ENCODE assay signal across 9 cellular contexts in the genomic region with DNA sequence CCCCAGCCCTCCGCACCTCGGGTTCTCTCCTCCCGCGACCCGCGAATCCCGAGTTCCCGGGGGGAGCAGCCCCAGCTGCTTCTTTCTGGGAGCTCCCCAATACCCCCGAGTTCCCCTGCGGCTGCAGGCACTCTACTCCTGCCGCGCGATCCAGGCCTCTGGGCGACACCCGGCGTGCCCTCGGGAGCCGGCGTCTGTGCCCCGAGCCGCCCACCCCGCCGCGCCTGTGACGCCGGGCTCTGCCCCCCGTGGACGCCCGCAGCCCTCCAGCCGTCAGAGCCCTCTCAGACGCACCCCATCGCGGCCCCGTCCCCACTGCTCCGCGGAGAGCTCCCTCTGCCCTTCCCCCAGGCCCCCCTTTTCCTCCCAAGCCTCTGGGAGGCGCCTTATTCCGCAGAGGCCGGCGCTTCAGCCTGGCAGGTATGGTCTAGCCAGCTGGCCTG. TPM values are rescaled to one million over a fixed set of nuclear protein-coding genes. Genes with fewer than 3 reads are reported as not detected.
DNase-seq lines count a peak whose midpoint lies in the region; ATAC-seq and TF ChIP-seq lines count a peak whose summit lies in the region.
"Had no signal": no experiment of that assay in that cellular context is flagged by ENCODE, and none has a peak within 500 bp of the region (broad histone marks: within the 10 kb centered on the region; RNA-seq: fewer than 3 reads in every experiment).

No MANE protein-coding gene starts in this region.

- ATAC-seq in DND-41 (ENCODE audit: insufficient read depth, low read depth) (peak; percentile 64), HCT116 (peak; percentile 64), omental fat pad (ENCODE audit: low FRiP score) (peak; percentile 41)

- H3K4me1 Mint-ChIP-seq in T-helper 1 cell treated with Interleukin-12 subunit alpha and Interleukin-12 subunit beta and Interleukin-4 antibody, amounts not matched to agents 30 μg/mL and 1 μg/mL, for 36 hours (ENCODE audit: low read depth): peaks cover 17% of the 10 kb centered on the region

- no CpG with 5 or more reads among the region's 40 CpGs for WGBS in esophagus squamous epithelium, 2 donors

- H3K27ac ChIP-seq in DND-41 (ENCODE audit: low read length): no peak overlapping the region
- peak overlapping the region; percentile 14; the same call in 1 of the 2 replicates for H3K27ac ChIP-seq in HCT116 (ENCODE audit: low read depth, low read length)
- peak overlapping the region in 2 of 4 donors; percentile 5 to 18 for H3K27ac ChIP-seq in esophagus squamous epithelium

- H3K36me3 Mint-ChIP-seq in T-helper 1 cell treated with Interleukin-12 subunit alpha and Interleukin-12 subunit beta and Interleukin-4 antibody, amounts not matched to agents 30 μg/mL and 1 μg/mL, for 36 hours (ENCODE audit: low read depth): no peaks in the 10 kb centered on the region

- H3K9me3 ChIP-seq in DND-41 (ENCODE audit: insufficient read depth, low read length, severe bottlenecking) (no peaks in the 10 kb centered on the region), HCT116 (ENCODE audit: control insufficient read depth in 1 of 2, insufficient read depth in 1 of 2, low read depth in 1 of 2, low read length in 2 of 2) (no peaks in the 10 kb centered on the region), esophagus squamous epithelium (no peaks in the 10 kb centered on the region)

- H4K20me1 ChIP-seq in DND-41 (ENCODE audit: insufficient read depth, low read length) (no peaks in the 10 kb centered on the region), HCT116 (ENCODE audit: insufficient read depth) (no peaks in the 10 kb centered on the region)

- peak overlapping the region; percentile 82 for H2AFZ ChIP-seq in DND-41 (ENCODE audit: low read depth, low read length)
- no peak overlapping the region for H2AFZ ChIP-seq in HCT116 (ENCODE audit: low read depth, low read length, poor library complexity, severe bottlenecking)

- H3K4me1 ChIP-seq in DND-41 (ENCODE audit: insufficient read depth, low read length): peaks cover 26% of the 10 kb centered on the region
- H3K4me1 ChIP-seq in HCT116 (ENCODE audit: control insufficient read depth in 1 of 2, insufficient read depth in 2 of 2, low read length in 2 of 2): peaks cover 17 to 38% of the 10 kb centered on the region in 2 experiments; a peak in 3 of 4 replicates
- peaks cover 7 to 26% (median 11%) of the 10 kb centered on the region in 3 donors for H3K4me1 ChIP-seq in esophagus squamous epithelium

- POLR2A ChIA-PET in HCT116 (lab: Charles Lee): no interaction called here

- H3K4me2 ChIP-seq in DND-41 (ENCODE audit: insufficient read depth, low read length) (peak overlapping the region; percentile 98), HCT116 (ENCODE audit: low read length) (peak overlapping the region; percentile 93)

- H3K79me2 ChIP-seq in DND-41 (ENCODE audit: insufficient read depth, low read length) (no peaks in the 10 kb centered on the region), HCT116 (ENCODE audit: insufficient read depth, low read length) (0 out of 2 replicates have a peak, but pooled peaks cover 4% of the 10 kb centered on the region)

- no TSS peak for BruUV-seq in HCT116 (replicated peaks; lab: Mats Ljungman, UMichigan)

- TF ChIP-seq CTCF in DND-41 (IDR thresholded peaks at IDR 0.05; ENCODE audit: borderline replicate concordance, extremely low read depth, low read length, poor library complexity, severe bottlenecking): no peak
- TF ChIP-seq CTCF in HCT116 (IDR thresholded peaks at IDR 0.05 in 2 of 3, conservative IDR thresholded peaks at IDR 0.05 in 1 of 3; ENCODE audit: borderline replicate concordance in 1 of 3, insufficient read depth in 1 of 3, low read depth in 2 of 3, low read length in 2 of 3): peak; percentile 14 to 27 (median 26); a peak in 3 of 6 replicates
- TF ChIP-seq CTCF in esophagus squamous epithelium (IDR thresholded peaks at IDR 0.05): no peak
- no peak for TF ChIP-seq CTCF in omental fat pad (IDR thresholded peaks at IDR 0.05)

- CTCF ChIA-PET in HCT116 (lab: Charles Lee): no interaction called here

- no peaks in the 10 kb centered on the region for H3K36me3 ChIP-seq in DND-41 (ENCODE audit: insufficient read depth, low read length)
- no peaks in the 10 kb centered on the region for H3K36me3 ChIP-seq in HCT116 (ENCODE audit: control insufficient read depth in 1 of 2, insufficient read depth in 2 of 2, low read length in 2 of 2)
- no peaks in the 10 kb centered on the region for H3K36me3 ChIP-seq in esophagus squamous epithelium

- TF ChIP-seq RAD21 in HCT116 (IDR thresholded peaks at IDR 0.05; ENCODE audit: low read depth): peak; percentile 32; the same call in 1 of the 2 replicates

- no peaks in the 10 kb centered on the region for H3K9me2 ChIP-seq in HCT116 (ENCODE audit: insufficient read depth)

- H3K27me3 ChIP-seq in DND-41 (ENCODE audit: insufficient read depth, low read length, poor library complexity) (peaks cover 12% of the 10 kb centered on the region), HCT116 (ENCODE audit: insufficient read depth, low read length) (no peaks in the 10 kb centered on the region), esophagus squamous epithelium (peaks cover 0 to 34% (median 0%) of the 10 kb centered on the region in 4 donors)

- H3K4me3 Mint-ChIP-seq in T-helper 1 cell treated with Interleukin-12 subunit alpha and Interleukin-12 subunit beta and Interleukin-4 antibody, amounts not matched to agents 30 μg/mL and 1 μg/mL, for 36 hours: peak overlapping the region; percentile 69

- H3K4me3 ChIP-seq in DND-41 (ENCODE audit: low read depth in 1 of 2, low read length in 2 of 2): peak overlapping the region; percentile 38 to 70; a peak in 3 of 4 replicates
- H3K4me3 ChIP-seq in HCT116 (replicated peaks in 1 of 2; ENCODE audit: low read depth in 1 of 2, low read length in 2 of 2): peak overlapping the region; percentile 67 to 71
- peak overlapping the region; percentile 39 to 80 (median 59) for H3K4me3 ChIP-seq in esophagus squamous epithelium

- H3K9ac ChIP-seq in DND-41 (ENCODE audit: low read depth, low read length) (peak overlapping the region; percentile 62), HCT116 (ENCODE audit: low read length) (peak overlapping the region; percentile 72)

- intact Hi-C loops in HCT116 (cut with micrococcal nuclease): loop anchor here (2.0 to 10.0 kb wide), 2 partner anchors 107 to 323 kb away; partner anchors contain the start of gene VPS26B
- intact Hi-C loops in esophagus squamous epithelium (cut with DNase I): no loop called here

- no peak for DNase-seq in DND-41
- DNase-seq in HCT116 (ENCODE audit: low read depth, low spot score): no peak
- no peak for DNase-seq in esophagus squamous epithelium (lab: John Stamatoyannopoulos, UW)
- no peak for DNase-seq in omental fat pad (ENCODE audit: low spot score)
- no peak for DNase-seq in AG20443 (ENCODE audit: low spot score)
- no peak for DNase-seq in T1000 (lab: John Stamatoyannopoulos, UW)
- no peak for DNase-seq in C1 segment of cervical spinal cord (lab: John Stamatoyannopoulos, UW)

- peaks cover 54% of the 10 kb centered on the region for H3K27me3 Mint-ChIP-seq in T-helper 1 cell treated with Interleukin-12 subunit alpha and Interleukin-12 subunit beta and Interleukin-4 antibody, amounts not matched to agents 30 μg/mL and 1 μg/mL, for 36 hours (ENCODE audit: low read depth)

- RAD21 ChIA-PET in HCT116 (lab: Charles Lee; ENCODE audit: low non-redundant PET in 1 of 2, low total read pairs in 2 of 2, uncharacterized antibody in 2 of 2, unreplicated experiment in 2 of 2): no interaction called here

- TF ChIP-seq POLR2A in HCT116 (IDR thresholded peaks at IDR 0.05; ENCODE audit: borderline replicate concordance, extremely low read depth, insufficient read depth, insufficient read length) (no peak), esophagus squamous epithelium (IDR thresholded peaks at IDR 0.05) (no peak)

- no peaks in the 10 kb centered on the region for H3K9me3 Mint-ChIP-seq in T-helper 1 cell treated with Interleukin-12 subunit alpha and Interleukin-12 subunit beta and Interleukin-4 antibody, amounts not matched to agents 30 μg/mL and 1 μg/mL, for 36 hours

- no peak overlapping the region for H3K27ac Mint-ChIP-seq in T-helper 1 cell treated with Interleukin-12 subunit alpha and Interleukin-12 subunit beta and Interleukin-4 antibody, amounts not matched to agents 30 μg/mL and 1 μg/mL, for 36 hours

TF ChIP-seq in HCT116, 20 proteins besides CTCF, POLR2A, EP300 and RAD21:
- TF ChIP-seq ZFX (IDR thresholded peaks at IDR 0.05): peak; percentile 36; the same call in 1 of the 2 replicates
- TF ChIP-seq SP1 (IDR thresholded peaks at IDR 0.05; ENCODE audit: low read depth): no peak
TF ChIP-seq in HCT116: peak in this region for 1.

RNA-seq across cellular contexts. Expression of gene GLB1L2, which starts 0.4 kb away (rescaled TPM):
- 27.1 TPM for total RNA-seq in HCT116 (2021; ENCODE audit: unreplicated experiment)
- 23.0 and 29.0 TPM in 2 replicates for polyA plus RNA-seq in HCT116 (2012)
- total RNA-seq in esophagus squamous epithelium: 1 to 10 TPM; 2.8 to 7.8 (median 3.7) TPM
- total RNA-seq in omental fat pad: 1 to 10 TPM; 1.8 to 5.5 (median 2.4) TPM
- total RNA-seq: LHCN-M2 had no signal

RNA-seq across cellular contexts. Expression of gene GLB1L3, which starts 56.0 kb away (rescaled TPM):
- not detected for total RNA-seq in HCT116 (2021; ENCODE audit: unreplicated experiment)
- polyA plus RNA-seq in HCT116 (2012): not detected in 2 replicates
- total RNA-seq in esophagus squamous epithelium: under 1 TPM in 1 of 4 donors, not detected in 3; under 0.01 TPM
- not detected for total RNA-seq in omental fat pad
- total RNA-seq: LHCN-M2 had no signal

Comparison
In these comparisons a context has a peak if more than half of its experiments do, and no peak if none do; other contexts are left out.
1. CTCF ChIP-seq: peak in HCT116 (3 of 3); none in DND-41 (single experiment), esophagus squamous epithelium (0 of 6) and omental fat pad (0 of 3).
2. Peak in every context shown above with its lines, with median percentiles within 50 percentile points of each other: ATAC-seq and H3K4me3 ChIP-seq.